ENCODE assay signal across 2 cellular contexts in the genomic region with DNA sequence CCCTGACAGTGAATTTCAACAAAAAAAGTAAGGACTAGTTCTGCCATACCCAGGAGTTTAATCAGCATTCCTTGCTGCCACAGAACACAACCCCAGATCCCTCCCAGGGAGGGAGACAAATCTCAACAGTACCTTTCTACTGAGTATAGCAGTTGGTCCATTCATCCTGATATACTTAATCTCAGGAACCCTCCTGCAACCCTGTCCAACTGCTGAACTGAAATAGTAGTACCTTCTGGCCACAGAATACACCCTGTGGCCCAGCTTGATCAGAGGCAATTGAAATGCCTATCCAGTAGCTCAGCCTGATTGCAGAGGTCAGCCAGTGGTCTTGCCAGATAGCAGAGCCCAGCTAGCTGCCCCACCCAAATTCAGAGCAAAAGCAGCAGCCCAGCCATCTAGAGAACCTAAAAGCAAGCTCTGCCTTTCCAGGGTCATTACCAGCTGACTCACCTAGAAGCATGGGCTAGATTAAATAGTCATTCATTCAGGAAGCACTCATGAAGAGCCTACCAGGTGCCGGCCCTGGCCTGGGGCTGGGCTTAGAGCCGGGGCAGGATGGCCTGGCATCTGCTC.
TF ChIP-seq lines count a peak whose summit lies in the region.

No MANE protein-coding gene starts in this region.

TF ChIP-seq in SK-N-SH, 30 proteins besides CTCF, POLR2A, EP300 and RAD21 (continued from another document):
- TF ChIP-seq, protein P1, sequence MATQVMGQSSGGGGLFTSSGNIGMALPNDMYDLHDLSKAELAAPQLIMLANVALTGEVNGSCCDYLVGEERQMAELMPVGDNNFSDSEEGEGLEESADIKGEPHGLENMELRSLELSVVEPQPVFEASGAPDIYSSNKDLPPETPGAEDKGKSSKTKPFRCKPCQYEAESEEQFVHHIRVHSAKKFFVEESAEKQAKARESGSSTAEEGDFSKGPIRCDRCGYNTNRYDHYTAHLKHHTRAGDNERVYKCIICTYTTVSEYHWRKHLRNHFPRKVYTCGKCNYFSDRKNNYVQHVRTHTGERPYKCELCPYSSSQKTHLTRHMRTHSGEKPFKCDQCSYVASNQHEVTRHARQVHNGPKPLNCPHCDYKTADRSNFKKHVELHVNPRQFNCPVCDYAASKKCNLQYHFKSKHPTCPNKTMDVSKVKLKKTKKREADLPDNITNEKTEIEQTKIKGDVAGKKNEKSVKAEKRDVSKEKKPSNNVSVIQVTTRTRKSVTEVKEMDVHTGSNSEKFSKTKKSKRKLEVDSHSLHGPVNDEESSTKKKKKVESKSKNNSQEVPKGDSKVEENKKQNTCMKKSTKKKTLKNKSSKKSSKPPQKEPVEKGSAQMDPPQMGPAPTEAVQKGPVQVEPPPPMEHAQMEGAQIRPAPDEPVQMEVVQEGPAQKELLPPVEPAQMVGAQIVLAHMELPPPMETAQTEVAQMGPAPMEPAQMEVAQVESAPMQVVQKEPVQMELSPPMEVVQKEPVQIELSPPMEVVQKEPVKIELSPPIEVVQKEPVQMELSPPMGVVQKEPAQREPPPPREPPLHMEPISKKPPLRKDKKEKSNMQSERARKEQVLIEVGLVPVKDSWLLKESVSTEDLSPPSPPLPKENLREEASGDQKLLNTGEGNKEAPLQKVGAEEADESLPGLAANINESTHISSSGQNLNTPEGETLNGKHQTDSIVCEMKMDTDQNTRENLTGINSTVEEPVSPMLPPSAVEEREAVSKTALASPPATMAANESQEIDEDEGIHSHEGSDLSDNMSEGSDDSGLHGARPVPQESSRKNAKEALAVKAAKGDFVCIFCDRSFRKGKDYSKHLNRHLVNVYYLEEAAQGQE (IDR thresholded peaks at IDR 0.05; ENCODE audit: low read depth, low read length) = peak; percentile 81; the same call in 1 of the 2 replicates
- TF ChIP-seq, protein P2, sequence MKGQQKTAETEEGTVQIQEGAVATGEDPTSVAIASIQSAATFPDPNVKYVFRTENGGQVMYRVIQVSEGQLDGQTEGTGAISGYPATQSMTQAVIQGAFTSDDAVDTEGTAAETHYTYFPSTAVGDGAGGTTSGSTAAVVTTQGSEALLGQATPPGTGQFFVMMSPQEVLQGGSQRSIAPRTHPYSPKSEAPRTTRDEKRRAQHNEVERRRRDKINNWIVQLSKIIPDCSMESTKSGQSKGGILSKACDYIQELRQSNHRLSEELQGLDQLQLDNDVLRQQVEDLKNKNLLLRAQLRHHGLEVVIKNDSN (IDR thresholded peaks at IDR 0.05; ENCODE audit: borderline replicate concordance, low read depth) = no peak

TF ChIP-seq in SK-N-SH treated with all-trans-retinoic acid at 6 μM for 48 hours, 23 proteins besides CTCF, POLR2A, EP300 and RAD21 (continued from another document):
- TF ChIP-seq CSRNP3 (CRISPR knock-in tag; IDR thresholded peaks at IDR 0.05) = no peak
- TF ChIP-seq BACH2 (CRISPR knock-in tag; IDR thresholded peaks at IDR 0.05; ENCODE audit: borderline replicate concordance) = no peak
- no peak for TF ChIP-seq ZNF70 (CRISPR knock-in tag; IDR thresholded peaks at IDR 0.05)
- no peak for TF ChIP-seq ESRRG (CRISPR knock-in tag; IDR thresholded peaks at IDR 0.05)
- TF ChIP-seq PPARA (CRISPR knock-in tag; IDR thresholded peaks at IDR 0.05; ENCODE audit: borderline replicate concordance) = no peak
